In genomic region chr22:23180893-23181762, GRCh38 we compare ENCODE assay signal across 8 cellular contexts. TPM values are rescaled to one million over a fixed set of nuclear protein-coding genes. Genes with fewer than 3 reads are reported as not detected.
DNase-seq lines count a peak whose midpoint lies in the region; ATAC-seq, FAIRE-seq and TF ChIP-seq lines count a peak whose summit lies in the region.

No MANE protein-coding gene starts in this region.

- peak overlapping the region; percentile 81 for H3K4me3 Mint-ChIP-seq in progenitor cell of endocrine pancreas (ENCODE audit: low read depth)

- no peaks in the 10 kb centered on the region for H3K27me3 Mint-ChIP-seq in progenitor cell of endocrine pancreas

- ATAC-seq in GM18861 (IDR thresholded peaks at IDR 0.05; ENCODE audit: unreplicated experiment) (no peak), GM18502 (IDR thresholded peaks at IDR 0.05; ENCODE audit: poor library complexity, unreplicated experiment) (no peak)

- no peak for TF ChIP-seq CTCF in fibroblast of mammary gland (conservative IDR thresholded peaks at IDR 0.05; ENCODE audit: control insufficient read depth, insufficient read depth, low read depth, low read length)
- no peak for TF ChIP-seq CTCF in progenitor cell of endocrine pancreas (IDR thresholded peaks at IDR 0.05; ENCODE audit: unreplicated experiment)

- peak overlapping the region; percentile 50 for H3K27ac Mint-ChIP-seq in progenitor cell of endocrine pancreas

- DNase-seq in activated CD8-positive, alpha-beta memory T cell treated with anti-CD3 and anti-CD28 coated beads for 24 hours: peak; percentile 78
- no peak for DNase-seq in activated CD8-positive, alpha-beta memory T cell treated with anti-CD3 and anti-CD28 coated beads, Interleukin-2, amount 50 U/mL, for 4 hours
- DNase-seq in activated CD4-positive, alpha-beta T cell treated with anti-CD3 and anti-CD28 coated beads, Interleukin-2, amount 50 U/mL, for 1 hour: peak; percentile 19
- DNase-seq in fibroblast of mammary gland (ENCODE audit: low read depth) (no peak), progenitor cell of endocrine pancreas (ENCODE audit: low spot score, unreplicated experiment) (no peak), H54 (ENCODE audit: insufficient read length, low spot score) (no peak)

- peaks cover 12% of the 10 kb centered on the region for H3K9me3 Mint-ChIP-seq in progenitor cell of endocrine pancreas (ENCODE audit: low read depth)

- H3K36me3 Mint-ChIP-seq in progenitor cell of endocrine pancreas (ENCODE audit: insufficient read depth): peaks cover 16% of the 10 kb centered on the region

- peak overlapping the region; percentile 59 for H3K4me3 ChIP-seq in fibroblast of mammary gland (ENCODE audit: control insufficient read depth, low read depth, low read length)

- no peak for TF ChIP-seq POLR2A in H54 (IDR thresholded peaks at IDR 0.05; ENCODE audit: low read depth, low read length)

- peaks cover 40% of the 10 kb centered on the region for H3K4me1 Mint-ChIP-seq in progenitor cell of endocrine pancreas (ENCODE audit: low read depth)

- no peak for FAIRE-seq in H54 (lab: Jason Lieb, UNC)

RNA-seq across cellular contexts. Expression of gene BCR, which starts 0.8 kb away (rescaled TPM):
- total RNA-seq in progenitor cell of endocrine pancreas: 102 and 106 TPM in 2 replicates

RNA-seq across cellular contexts. Expression of gene RAB36, which starts 35.9 kb away (rescaled TPM):
- 10.1 and 10.3 TPM in 2 replicates for total RNA-seq in progenitor cell of endocrine pancreas

RNA-seq across cellular contexts. Expression of gene RSPH14, which starts 39.3 kb away (rescaled TPM):
- 2.4 and 3.6 TPM in 2 replicates for total RNA-seq in progenitor cell of endocrine pancreas

Comparison
In these comparisons a context has a peak if more than half of its experiments do, and no peak if none do; other contexts are left out.
1. DNase-seq: peak in activated CD8-positive, alpha-beta memory T cell treated with anti-CD3 and anti-CD28 coated beads for 24 hours (single experiment) and activated CD4-positive, alpha-beta T cell treated with anti-CD3 and anti-CD28 coated beads, Interleukin-2, amount 50 U/mL, for 1 hour (single experiment); none in activated CD8-positive, alpha-beta memory T cell treated with anti-CD3 and anti-CD28 coated beads, Interleukin-2, amount 50 U/mL, for 4 hours (single experiment), fibroblast of mammary gland (single experiment), progenitor cell of endocrine pancreas (single experiment) and H54 (single experiment).